27 cellular contexts compared by ENCODE assay signal in genomic region chr11:103888541-103888951, GRCh38.
A peak's percentile ranks its signal among the peaks of the same experiment; 100 is the strongest.
DNase-seq lines count a peak whose midpoint lies in the region; ATAC-seq, FAIRE-seq and TF ChIP-seq lines count a peak whose summit lies in the region.
"Had no signal": no experiment of that assay in that cellular context is flagged by ENCODE, and none has a peak within 500 bp of the region (broad histone marks: within the 10 kb centered on the region; RNA-seq: fewer than 3 reads in every experiment).

No MANE protein-coding gene starts in this region.

- FAIRE-seq in frontal cortex (lab: Jason Lieb, UNC) = peak; percentile 30
- FAIRE-seq: GM18507 had no signal

- no peaks in the 10 kb centered on the region for H3K4me1 Mint-ChIP-seq in stimulated activated effector memory CD8-positive, alpha-beta T cell treated with anti-CD3 and anti-CD28 coated beads, Interleukin-12 subunit alpha, Interleukin-12 subunit beta, amount 100 ng/mL, for 72 hours
- H3K4me1 Mint-ChIP-seq: activated CD4-positive, alpha-beta T cell treated with anti-CD3 and anti-CD28 coated beads, Interleukin-2, amount 10 ng/mL, durations not matched to agents 7 days and 5 days; activated naive CD8-positive, alpha-beta T cell treated with anti-CD3 and anti-CD28 coated beads for 36 hours; stimulated activated memory B cell treated with anti-CD40 and anti-IgM and Interleukin-4, amounts not matched to agents 10 μg/mL and 1 μg/mL and 100 μg/mL, for 72 hours had no signal

- ATAC-seq in SK-N-SH treated with all-trans-retinoic acid at 6 μM for 48 hours (no peak), HG03159 (IDR thresholded peaks at IDR 0.05; ENCODE audit: unreplicated experiment) (no peak), HG02588 (IDR thresholded peaks at IDR 0.05; ENCODE audit: unreplicated experiment) (no peak)
- ATAC-seq in stimulated activated effector memory CD8-positive, alpha-beta T cell treated with anti-CD3 and anti-CD28 coated beads, Interleukin-12 subunit alpha, Interleukin-12 subunit beta, amount 100 ng/mL, for 72 hours = no peak
- ATAC-seq: left ventricle myocardium superior; stimulated activated memory B cell treated with anti-CD40 and anti-IgM and Interleukin-4, amounts not matched to agents 10 μg/mL and 1 μg/mL and 100 μg/mL, for 72 hours had no signal

- H3K4me3 Mint-ChIP-seq in stimulated activated effector memory CD8-positive, alpha-beta T cell treated with anti-CD3 and anti-CD28 coated beads, Interleukin-12 subunit alpha, Interleukin-12 subunit beta, amount 100 ng/mL, for 72 hours = no peak overlapping the region
- H3K4me3 Mint-ChIP-seq: activated CD4-positive, alpha-beta T cell treated with anti-CD3 and anti-CD28 coated beads, Interleukin-2, amount 10 ng/mL, durations not matched to agents 7 days and 5 days; activated naive CD8-positive, alpha-beta T cell treated with anti-CD3 and anti-CD28 coated beads for 36 hours; dendritic cell treated with granulocyte-macrophage colony-stimulating factor and Interleukin-4, amounts not matched to agents 40 ng/mL and 50 ng/mL, for 4 days; neural crest cell; stimulated activated memory B cell treated with anti-CD40 and anti-IgM and Interleukin-4, amounts not matched to agents 10 μg/mL and 1 μg/mL and 100 μg/mL, for 72 hours; T-helper 1 cell treated with Interleukin-12 subunit alpha and Interleukin-12 subunit beta and Interleukin-4 antibody, amounts not matched to agents 30 μg/mL and 1 μg/mL, for 36 hours had no signal

- H3K36me3 Mint-ChIP-seq in stimulated activated effector memory CD8-positive, alpha-beta T cell treated with anti-CD3 and anti-CD28 coated beads, Interleukin-12 subunit alpha, Interleukin-12 subunit beta, amount 100 ng/mL, for 72 hours = no peaks in the 10 kb centered on the region
- H3K36me3 Mint-ChIP-seq: activated naive CD8-positive, alpha-beta T cell treated with anti-CD3 and anti-CD28 coated beads for 36 hours; stimulated activated memory B cell treated with anti-CD40 and anti-IgM and Interleukin-4, amounts not matched to agents 10 μg/mL and 1 μg/mL and 100 μg/mL, for 72 hours had no signal

- peaks cover 12% of the 10 kb centered on the region for H3K9me3 Mint-ChIP-seq in stimulated activated effector memory CD8-positive, alpha-beta T cell treated with anti-CD3 and anti-CD28 coated beads, Interleukin-12 subunit alpha, Interleukin-12 subunit beta, amount 100 ng/mL, for 72 hours
- H3K9me3 Mint-ChIP-seq: activated CD4-positive, alpha-beta T cell treated with anti-CD3 and anti-CD28 coated beads, Interleukin-2, amount 10 ng/mL, durations not matched to agents 7 days and 5 days; activated T-helper 2 cell treated with anti-CD3 and anti-CD28 coated beads, Interferon-gamma antibody, Interleukin-2, Interleukin-4, amounts not matched to agents 10 μg/mL and 5 μg/mL and 100 μg/mL, durations not matched to agents 14 hours and 24 hours and 36 hours had no signal

- H3K27ac Mint-ChIP-seq in stimulated activated effector memory CD8-positive, alpha-beta T cell treated with anti-CD3 and anti-CD28 coated beads, Interleukin-12 subunit alpha, Interleukin-12 subunit beta, amount 100 ng/mL, for 72 hours = no peak overlapping the region
- H3K27ac Mint-ChIP-seq: activated CD4-positive, alpha-beta T cell treated with anti-CD3 and anti-CD28 coated beads, Interleukin-2, amount 10 ng/mL, durations not matched to agents 7 days and 5 days; activated naive CD8-positive, alpha-beta T cell treated with anti-CD3 and anti-CD28 coated beads for 36 hours; activated T-helper 2 cell treated with anti-CD3 and anti-CD28 coated beads, Interferon-gamma antibody, Interleukin-2, Interleukin-4, amounts not matched to agents 10 μg/mL and 5 μg/mL and 100 μg/mL, durations not matched to agents 14 hours and 24 hours and 36 hours; dendritic cell treated with granulocyte-macrophage colony-stimulating factor and Interleukin-4, amounts not matched to agents 40 ng/mL and 50 ng/mL, for 4 days; progenitor cell of endocrine pancreas; stimulated activated memory B cell treated with anti-CD40 and anti-IgM and Interleukin-4, amounts not matched to agents 10 μg/mL and 1 μg/mL and 100 μg/mL, for 72 hours; T-helper 1 cell treated with Interleukin-12 subunit alpha and Interleukin-12 subunit beta and Interleukin-4 antibody, amounts not matched to agents 30 μg/mL and 1 μg/mL, for 36 hours had no signal

- DNase-seq in ELR (ENCODE audit: low read depth) (peak; percentile 52), frontal cortex (ENCODE audit: low spot score in 2 of 2) (no peak), putamen (ENCODE audit: low spot score) (peak; percentile 77)
- DNase-seq in stimulated activated CD4-positive, alpha-beta T cell treated with anti-CD3 and anti-CD28 coated beads, Interleukin-4, amount 100 ng/mL, for 4 hours = no peak
- no peak for DNase-seq in stimulated activated effector memory CD8-positive, alpha-beta T cell treated with anti-CD3 and anti-CD28 coated beads, Interleukin-12 subunit alpha, Interleukin-12 subunit beta, amount 100 ng/mL, for 72 hours (ENCODE audit: low spot score in 2 of 2)
- DNase-seq: activated CD4-positive, alpha-beta T cell treated with anti-CD3 and anti-CD28 coated beads, Interleukin-2, amount 10 ng/mL, durations not matched to agents 7 days and 5 days; activated CD8-positive, alpha-beta memory T cell treated with anti-CD3 and anti-CD28 coated beads, Interleukin-2, amount 50 U/mL, for 4 hours; activated naive CD8-positive, alpha-beta T cell treated with anti-CD3 and anti-CD28 coated beads for 36 hours; DMS 273 treated with DMSO at 0.1 percent for 48 hours; GDM1; Kasumi-1; left ventricle myocardium superior; NCI-H1048; NCI-H2029; OCI-M1; SIG-M5; stimulated activated CD4-positive, alpha-beta T cell treated with anti-CD3 and anti-CD28 coated beads, Interleukin-1b, Interleukin-23, amount 100 ng/mL, for 48 hours had no signal

TF ChIP-seq in SK-N-SH treated with all-trans-retinoic acid at 6 μM for 48 hours, 23 proteins besides CTCF, POLR2A, EP300 and RAD21:
- TF ChIP-seq SNAI2 (CRISPR knock-in tag; IDR thresholded peaks at IDR 0.05) (no peak), GLIS3 (CRISPR knock-in tag; IDR thresholded peaks at IDR 0.05) (no peak), ISL1 (CRISPR knock-in tag; IDR thresholded peaks at IDR 0.05) (peak; percentile 36), CSDC2 (CRISPR knock-in tag; IDR thresholded peaks at IDR 0.05) (no peak), ZNF8 (CRISPR knock-in tag; IDR thresholded peaks at IDR 0.05) (no peak)
- TF ChIP-seq, protein P1, sequence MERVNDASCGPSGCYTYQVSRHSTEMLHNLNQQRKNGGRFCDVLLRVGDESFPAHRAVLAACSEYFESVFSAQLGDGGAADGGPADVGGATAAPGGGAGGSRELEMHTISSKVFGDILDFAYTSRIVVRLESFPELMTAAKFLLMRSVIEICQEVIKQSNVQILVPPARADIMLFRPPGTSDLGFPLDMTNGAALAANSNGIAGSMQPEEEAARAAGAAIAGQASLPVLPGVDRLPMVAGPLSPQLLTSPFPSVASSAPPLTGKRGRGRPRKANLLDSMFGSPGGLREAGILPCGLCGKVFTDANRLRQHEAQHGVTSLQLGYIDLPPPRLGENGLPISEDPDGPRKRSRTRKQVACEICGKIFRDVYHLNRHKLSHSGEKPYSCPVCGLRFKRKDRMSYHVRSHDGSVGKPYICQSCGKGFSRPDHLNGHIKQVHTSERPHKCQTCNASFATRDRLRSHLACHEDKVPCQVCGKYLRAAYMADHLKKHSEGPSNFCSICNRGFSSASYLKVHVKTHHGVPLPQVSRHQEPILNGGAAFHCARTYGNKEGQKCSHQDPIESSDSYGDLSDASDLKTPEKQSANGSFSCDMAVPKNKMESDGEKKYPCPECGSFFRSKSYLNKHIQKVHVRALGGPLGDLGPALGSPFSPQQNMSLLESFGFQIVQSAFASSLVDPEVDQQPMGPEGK (CRISPR knock-in tag; IDR thresholded peaks at IDR 0.05; ENCODE audit: borderline replicate concordance) = no peak

Comparison
In these comparisons a context has a peak if more than half of its experiments do, and no peak if none do; other contexts are left out.
1. DNase-seq: peak in ELR (single experiment) and putamen (single experiment); none in frontal cortex (0 of 2), stimulated activated CD4-positive, alpha-beta T cell treated with anti-CD3 and anti-CD28 coated beads, Interleukin-4, amount 100 ng/mL, for 4 hours (0 of 2) and stimulated activated effector memory CD8-positive, alpha-beta T cell treated with anti-CD3 and anti-CD28 coated beads, Interleukin-12 subunit alpha, Interleukin-12 subunit beta, amount 100 ng/mL, for 72 hours (0 of 2).